In genomic region chr3:123090700-123091585, GRCh38 we compare ENCODE assay signal across 11 cellular contexts. TPM values are rescaled to one million over a fixed set of nuclear protein-coding genes. Genes with fewer than 3 reads are reported as not detected.
DNase-seq lines count a peak whose midpoint lies in the region; ATAC-seq and TF ChIP-seq lines count a peak whose summit lies in the region.
"Had no signal": no experiment of that assay in that cellular context is flagged by ENCODE, and none has a peak within 500 bp of the region (broad histone marks: within the 10 kb centered on the region; RNA-seq: fewer than 3 reads in every experiment).

No MANE protein-coding gene starts in this region.

- H3K4me1 Mint-ChIP-seq in activated naive CD4-positive, alpha-beta T cell treated with anti-CD3 and anti-CD28 coated beads, Interleukin-2, amount 10 ng/mL, durations not matched to agents 7 days and 5 days = peaks cover 29% of the 10 kb centered on the region

- intact Hi-C loops in adrenal gland (cut with DNase I) = no loop called here
- intact Hi-C loops in sigmoid colon (cut with DNase I) = no loop called here

- H3K27ac Mint-ChIP-seq in activated naive CD4-positive, alpha-beta T cell treated with anti-CD3 and anti-CD28 coated beads, Interleukin-2, amount 10 ng/mL, durations not matched to agents 7 days and 5 days = peak overlapping the region; percentile 77

- WGBS in adrenal gland, 4 donors = 80 to 93% (median 83%) methylated on average over 12 of the region's 12 CpGs
- WGBS in sigmoid colon, 2 donors = 78 to 91% methylated on average over 12 of the region's 12 CpGs

- H3K27ac ChIP-seq in adrenal gland (peak overlapping the region in 4 of 5 donors; percentile 39 to 83 (median 60)), sigmoid colon (peak overlapping the region; percentile 73 to 86 (median 84)), RWPE1 (no peak overlapping the region)
- H3K27ac ChIP-seq: neutrophil had no signal

- no peak for TF ChIP-seq EP300 in sigmoid colon (IDR thresholded peaks at IDR 0.05)

- H3K9me3 ChIP-seq in adrenal gland (replicated peaks in 1 of 3) (no peaks in the 10 kb centered on the region), sigmoid colon (no peaks in the 10 kb centered on the region)
- H3K9me3 ChIP-seq: neutrophil had no signal

- no peak overlapping the region for H3K4me3 Mint-ChIP-seq in activated naive CD4-positive, alpha-beta T cell treated with anti-CD3 and anti-CD28 coated beads, Interleukin-2, amount 10 ng/mL, durations not matched to agents 7 days and 5 days

- no peak for ATAC-seq in HG03520 (IDR thresholded peaks at IDR 0.05; ENCODE audit: unreplicated experiment)
- no peak for ATAC-seq in HG02852 (IDR thresholded peaks at IDR 0.05; ENCODE audit: unreplicated experiment)
- ATAC-seq: K562 had no signal

- no peaks in the 10 kb centered on the region for H3K27me3 ChIP-seq in adrenal gland
- no peaks in the 10 kb centered on the region for H3K27me3 ChIP-seq in sigmoid colon
- H3K27me3 ChIP-seq: neutrophil had no signal

- CTCF ChIA-PET in activated naive CD4-positive, alpha-beta T cell treated with anti-CD3 and anti-CD28 coated beads, Interleukin-2, amount 10 ng/mL, durations not matched to agents 7 days and 5 days (lab: Charles Lee) = interaction anchor here (0.6 kb wide), 1 partner anchor 273 kb away, joined by 4 read pairs; no protein-coding TSS in a partner anchor
- CTCF ChIA-PET in RWPE1 (lab: Yijun Ruan, JAX) = no interaction called here

- H3K36me3 Mint-ChIP-seq in activated naive CD4-positive, alpha-beta T cell treated with anti-CD3 and anti-CD28 coated beads, Interleukin-2, amount 10 ng/mL, durations not matched to agents 7 days and 5 days = peaks cover 21% of the 10 kb centered on the region

- DNase-seq in activated naive CD4-positive, alpha-beta T cell treated with anti-CD3 and anti-CD28 coated beads, Interleukin-2, amount 10 ng/mL, durations not matched to agents 7 days and 5 days = peak; percentile 41
- DNase-seq in activated naive CD4-positive, alpha-beta T cell treated with Interleukin-2 at 50 U/mL for 16 hours = no peak
- peak; percentile 87 for DNase-seq in NCI-H128 (lab: John Stamatoyannopoulos, UW; ENCODE audit: unreplicated experiment)
- no peak for DNase-seq in adrenal gland
- no peak for DNase-seq in sigmoid colon
- DNase-seq in RWPE1 (ENCODE audit: low spot score) = no peak
- DNase-seq: activated CD8-positive, alpha-beta memory T cell treated with anti-CD3 and anti-CD28 coated beads, Interleukin-2, amount 50 U/mL, for 48 hours had no signal

- POLR2A ChIA-PET in RWPE1 (lab: Yijun Ruan, JAX; ENCODE audit: low non-redundant PET) = no interaction called here

- no peak for TF ChIP-seq POLR2A in adrenal gland (IDR thresholded peaks at IDR 0.05)
- no peak for TF ChIP-seq POLR2A in sigmoid colon (IDR thresholded peaks at IDR 0.05)

- H3K27me3 Mint-ChIP-seq in activated naive CD4-positive, alpha-beta T cell treated with anti-CD3 and anti-CD28 coated beads, Interleukin-2, amount 10 ng/mL, durations not matched to agents 7 days and 5 days = no peaks in the 10 kb centered on the region

- H3K4me3 ChIP-seq in adrenal gland = no peak overlapping the region
- H3K4me3 ChIP-seq in sigmoid colon = no peak overlapping the region
- H3K4me3 ChIP-seq: K562 had no signal

- peaks cover 33 to 57% of the 10 kb centered on the region in 2 donors for H3K4me1 ChIP-seq in adrenal gland (replicated peaks in 1 of 2)
- peaks cover 0 to 45% (median 33%) of the 10 kb centered on the region in 4 donors for H3K4me1 ChIP-seq in sigmoid colon

- TF ChIP-seq CTCF in adrenal gland (IDR thresholded peaks at IDR 0.05) (no peak), sigmoid colon (IDR thresholded peaks at IDR 0.05) (no peak), RWPE1 (conservative IDR thresholded peaks at IDR 0.05; ENCODE audit: low read depth) (no peak)

- H3K36me3 ChIP-seq in adrenal gland (replicated peaks in 1 of 2) = peaks cover 0 to 34% of the 10 kb centered on the region in 2 donors
- H3K36me3 ChIP-seq in sigmoid colon = peaks cover 0 to 9% (median 1%) of the 10 kb centered on the region in 4 donors
- H3K36me3 ChIP-seq: neutrophil had no signal

- H3K9me3 Mint-ChIP-seq in activated naive CD4-positive, alpha-beta T cell treated with anti-CD3 and anti-CD28 coated beads, Interleukin-2, amount 10 ng/mL, durations not matched to agents 7 days and 5 days = no peaks in the 10 kb centered on the region

RNA-seq across cellular contexts. Expression of gene PDIA5, which starts 24.1 kb away (rescaled TPM):
- 10 to 100 TPM; 39.0 to 88.9 (median 56.7) TPM for total RNA-seq in adrenal gland
- polyA plus RNA-seq in adrenal gland = 10 to 100 TPM; 27.0 to 52.6 (median 29.3) TPM
- 10 to 100 TPM; 13.8 to 15.1 (median 14.2) TPM for total RNA-seq in sigmoid colon
- 10 to 100 TPM in 2 of 3 donors, 1 to 10 TPM in 1; 4.2 to 23.0 (median 10.8) TPM for polyA plus RNA-seq in sigmoid colon

Comparison
In these comparisons a context has a peak if more than half of its experiments do, and no peak if none do; other contexts are left out.
1. DNase-seq: peak in activated naive CD4-positive, alpha-beta T cell treated with anti-CD3 and anti-CD28 coated beads, Interleukin-2, amount 10 ng/mL, durations not matched to agents 7 days and 5 days (single experiment) and NCI-H128 (single experiment); none in activated naive CD4-positive, alpha-beta T cell treated with Interleukin-2 at 50 U/mL for 16 hours (single experiment), adrenal gland (0 of 7), sigmoid colon (single experiment) and RWPE1 (single experiment).